In the genomic region with DNA sequence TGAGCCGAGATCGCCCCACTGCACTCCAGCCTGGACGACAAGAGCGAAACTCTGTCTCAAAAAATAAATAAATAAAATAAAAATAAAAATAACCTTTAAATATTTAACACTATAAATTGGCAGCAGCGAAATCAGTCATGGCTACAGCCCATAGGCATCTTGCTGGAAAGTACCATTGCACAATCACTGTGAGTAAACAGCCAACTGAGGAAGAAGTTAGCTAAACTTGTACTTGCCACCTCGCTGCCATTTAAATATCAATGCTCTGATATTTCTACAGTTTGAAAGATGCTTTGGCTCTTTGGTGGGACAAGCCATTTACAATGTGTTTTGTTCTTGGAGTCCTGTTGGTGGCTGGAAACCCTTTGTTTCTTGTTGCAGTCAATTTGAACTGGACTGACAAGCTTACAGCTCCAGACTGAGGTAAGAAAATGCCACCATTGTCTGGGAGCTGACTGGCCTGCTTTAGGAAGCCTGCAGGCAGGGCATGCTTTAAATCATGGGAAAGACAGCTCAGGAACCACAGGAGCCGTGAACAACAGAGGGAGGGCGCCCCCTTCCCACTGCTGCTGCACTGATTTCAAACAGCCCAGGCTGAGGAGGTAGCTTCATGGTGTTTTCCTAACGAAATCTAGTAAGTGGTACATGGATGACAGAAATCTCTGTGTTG, we compare ENCODE assay signal across 14 cellular contexts.
DNase-seq lines count a peak whose midpoint lies in the region; ATAC-seq and TF ChIP-seq lines count a peak whose summit lies in the region.
"Had no signal": no experiment of that assay in that cellular context is flagged by ENCODE, and none has a peak within 500 bp of the region (broad histone marks: within the 10 kb centered on the region; RNA-seq: fewer than 3 reads in every experiment).

No MANE protein-coding gene starts in this region.

- H3K4me1 ChIP-seq in mammary epithelial cell (ENCODE audit: insufficient read depth, low read length) = no peaks in the 10 kb centered on the region
- H3K4me1 ChIP-seq: left lung had no signal

- intact Hi-C loops in Calu3 (cut with micrococcal nuclease; ENCODE audit: unreplicated experiment) = loop anchor here (2.0 kb wide), 1 partner anchor 116 kb away; no protein-coding TSS in a partner anchor
- intact Hi-C loops in mammary epithelial cell (cut with micrococcal nuclease) = loop anchor here (1.0 kb wide), 1 partner anchor 116 kb away; no protein-coding TSS in a partner anchor

- in situ Hi-C loops in mammary epithelial cell (cut with MboI; ENCODE audit: low sequenced_read_pairs in 2 of 2) = no loop called here

- no peaks in the 10 kb centered on the region for H3K36me3 ChIP-seq in mammary epithelial cell (ENCODE audit: insufficient read depth, low read length)
- H3K36me3 ChIP-seq: left lung had no signal

- ATAC-seq in HG02759 (IDR thresholded peaks at IDR 0.05; ENCODE audit: unreplicated experiment) = no peak
- ATAC-seq in stimulated activated memory B cell treated with anti-CD40 and anti-IgM and Interleukin-4, amounts not matched to agents 10 μg/mL and 1 μg/mL and 100 μg/mL, for 72 hours = no peak
- ATAC-seq in HG03108 (IDR thresholded peaks at IDR 0.05; ENCODE audit: unreplicated experiment) = no peak
- ATAC-seq: left lung had no signal

- H3K4me3 Mint-ChIP-seq in Calu3 (ENCODE audit: low read depth, unreplicated experiment) = no peak overlapping the region
- H3K4me3 Mint-ChIP-seq in stimulated activated memory B cell treated with anti-CD40 and anti-IgM and Interleukin-4, amounts not matched to agents 10 μg/mL and 1 μg/mL and 100 μg/mL, for 72 hours = no peak overlapping the region
- H3K4me3 Mint-ChIP-seq: stimulated activated naive CD8-positive, alpha-beta T cell treated with anti-CD3 and anti-CD28 coated beads, Interleukin-15, Interleukin-2, amounts not matched to agents 100 ng/mL and 50 ng/mL, for 24 hours had no signal

- no peaks in the 10 kb centered on the region for H3K79me2 ChIP-seq in mammary epithelial cell (ENCODE audit: insufficient read depth, low read length)

- BruUV-seq in Calu3 (replicated peaks; lab: Mats Ljungman, UMichigan) = no TSS peak
- no TSS peak for BruUV-seq in mammary epithelial cell (replicated peaks; lab: Mats Ljungman, UMichigan)

- H3K4me2 ChIP-seq in mammary epithelial cell (ENCODE audit: insufficient read depth, low read depth, low read length) = no peak overlapping the region

- no peaks in the 10 kb centered on the region for H3K27me3 Mint-ChIP-seq in Calu3 (ENCODE audit: unreplicated experiment)
- peaks cover 3% of the 10 kb centered on the region for H3K27me3 Mint-ChIP-seq in stimulated activated memory B cell treated with anti-CD40 and anti-IgM and Interleukin-4, amounts not matched to agents 10 μg/mL and 1 μg/mL and 100 μg/mL, for 72 hours

- no peak overlapping the region for H3K9ac ChIP-seq in mammary epithelial cell (ENCODE audit: insufficient read depth, low read length)

- H3K27ac Mint-ChIP-seq in Calu3 (ENCODE audit: unreplicated experiment) = peak overlapping the region; percentile 52
- no peak overlapping the region for H3K27ac Mint-ChIP-seq in stimulated activated memory B cell treated with anti-CD40 and anti-IgM and Interleukin-4, amounts not matched to agents 10 μg/mL and 1 μg/mL and 100 μg/mL, for 72 hours
- H3K27ac Mint-ChIP-seq: stimulated activated naive CD8-positive, alpha-beta T cell treated with anti-CD3 and anti-CD28 coated beads, Interleukin-15, Interleukin-2, amounts not matched to agents 100 ng/mL and 50 ng/mL, for 24 hours had no signal

- 72% methylated on average over 8 of the region's 9 CpGs for WGBS in mammary epithelial cell (ENCODE audit: low coverage, missing lambda C conversion rate)

- dilution Hi-C loops in mammary epithelial cell (cut with HindIII; ENCODE audit: low sequenced_read_pairs) = no loop called here

- no peaks in the 10 kb centered on the region for H4K20me1 ChIP-seq in mammary epithelial cell (ENCODE audit: insufficient read depth, low read length)

- H3K9me3 ChIP-seq in mammary epithelial cell (replicated peaks; ENCODE audit: insufficient read depth, low read length) = no peaks in the 10 kb centered on the region
- H3K9me3 ChIP-seq: left lung had no signal

- no peaks in the 10 kb centered on the region for H3K9me3 Mint-ChIP-seq in Calu3 (ENCODE audit: low read depth, unreplicated experiment)
- no peaks in the 10 kb centered on the region for H3K9me3 Mint-ChIP-seq in stimulated activated memory B cell treated with anti-CD40 and anti-IgM and Interleukin-4, amounts not matched to agents 10 μg/mL and 1 μg/mL and 100 μg/mL, for 72 hours
- H3K9me3 Mint-ChIP-seq: stimulated activated naive CD8-positive, alpha-beta T cell treated with anti-CD3 and anti-CD28 coated beads, Interleukin-15, Interleukin-2, amounts not matched to agents 100 ng/mL and 50 ng/mL, for 24 hours had no signal

- no peak overlapping the region for H3K4me3 ChIP-seq in mammary epithelial cell (replicated peaks in 1 of 3; ENCODE audit: insufficient read depth in 1 of 3, low read depth in 2 of 3, low read length in 3 of 3)
- H3K4me3 ChIP-seq: left lung had no signal

- no peak overlapping the region for H3K27ac ChIP-seq in mammary epithelial cell (ENCODE audit: insufficient read depth, low read depth, low read length)
- H3K27ac ChIP-seq: left lung had no signal

- H3K27me3 ChIP-seq in mammary epithelial cell (ENCODE audit: insufficient read depth, low read length) = no peaks in the 10 kb centered on the region
- H3K27me3 ChIP-seq: left lung had no signal

- peaks cover 8% of the 10 kb centered on the region for H3K4me1 Mint-ChIP-seq in Calu3 (ENCODE audit: low read depth, unreplicated experiment)
- no peaks in the 10 kb centered on the region for H3K4me1 Mint-ChIP-seq in stimulated activated memory B cell treated with anti-CD40 and anti-IgM and Interleukin-4, amounts not matched to agents 10 μg/mL and 1 μg/mL and 100 μg/mL, for 72 hours

- CTCF ChIA-PET in Calu3 (lab: Charles Lee) = interaction anchor here (1.2 kb wide), 1 partner anchor 116 kb away, joined by 6 read pairs; no protein-coding TSS in a partner anchor
- CTCF ChIA-PET in mammary epithelial cell (lab: Charles Lee; ENCODE audit: low non-redundant PET) = no interaction called here

- DNase-seq in Calu3 (peak; percentile 46), LHCN-M2 (ENCODE audit: low read depth) (peak; percentile 28), mammary epithelial cell (peak; percentile 57), left kidney (ENCODE audit: low read depth, low spot score) (peak; percentile 82), NCI-H1105 treated with DMSO at 0.1 percent for 48 hours (lab: John Stamatoyannopoulos, UW) (no peak)
- DNase-seq: activated CD8-positive, alpha-beta memory T cell treated with anti-CD3 and anti-CD28 coated beads, Interleukin-2, amount 50 U/mL, for 48 hours; GDM1; left lung; NCI-H2029; small intestine had no signal

- peaks cover 5% of the 10 kb centered on the region for H3K36me3 Mint-ChIP-seq in Calu3 (ENCODE audit: insufficient read depth, unreplicated experiment)
- H3K36me3 Mint-ChIP-seq in stimulated activated memory B cell treated with anti-CD40 and anti-IgM and Interleukin-4, amounts not matched to agents 10 μg/mL and 1 μg/mL and 100 μg/mL, for 72 hours = no peaks in the 10 kb centered on the region

- TF ChIP-seq CTCF in Calu3 (IDR thresholded peaks at IDR 0.05; ENCODE audit: unreplicated experiment) (no peak), mammary epithelial cell (conservative IDR thresholded peaks at IDR 0.05 in 1 of 2, IDR thresholded peaks at IDR 0.05 in 1 of 2; ENCODE audit: extremely low read depth in 1 of 2, insufficient read depth in 1 of 2, low read depth in 1 of 2, low read length in 2 of 2) (peak; percentile 13 to 40)

- peak overlapping the region; percentile 53 for H2AFZ ChIP-seq in mammary epithelial cell (ENCODE audit: low read depth, low read length)
